In genomic region chr11:95068549-95068948, GRCh38 we compare ENCODE assay signal across 8 cellular contexts. TPM values are rescaled to one million over a fixed set of nuclear protein-coding genes. Genes with fewer than 3 reads are reported as not detected.
DNase-seq lines count a peak whose midpoint lies in the region; ATAC-seq and TF ChIP-seq lines count a peak whose summit lies in the region.

No MANE protein-coding gene starts in this region.

- no peaks in the 10 kb centered on the region for H3K9me3 ChIP-seq in liver (ENCODE audit: control insufficient read depth in 4 of 4, low read length in 3 of 4)

- H3K4me1 ChIP-seq in liver (ENCODE audit: control insufficient read depth in 4 of 4, insufficient read depth in 4 of 4, low read length in 3 of 4): peaks cover 0 to 18% (median 13%) of the 10 kb centered on the region in 4 donors

- no peaks in the 10 kb centered on the region for H3K27me3 ChIP-seq in liver (ENCODE audit: control insufficient read depth in 4 of 4, insufficient read depth in 4 of 4, low read length in 3 of 4)

- 2% methylated on average over 5 of the region's 5 CpGs for WGBS in liver

- peak overlapping the region; percentile 95 to 97 for H3K27ac ChIP-seq in liver (ENCODE audit: low read depth in 1 of 2, low read length in 2 of 2)

- no peak for TF ChIP-seq CTCF in liver (IDR thresholded peaks at IDR 0.05; ENCODE audit: low read depth, low read length, missing input control)

- H3K4me3 ChIP-seq in liver (ENCODE audit: low read depth in 1 of 3, low read length in 3 of 3): peak overlapping the region; percentile 91 to 98 (median 94)

- peaks cover 0 to 2% (median 0%) of the 10 kb centered on the region in 4 donors for H3K36me3 ChIP-seq in liver (ENCODE audit: control insufficient read depth in 4 of 4, insufficient read depth in 3 of 4, low read depth in 1 of 4, low read length in 3 of 4)

- TF ChIP-seq RAD21 in liver (IDR thresholded peaks at IDR 0.05): peak; percentile 34 to 37

- peak overlapping the region; percentile 95 to 96 for H3K9ac ChIP-seq in liver (ENCODE audit: low read depth in 1 of 2, low read length in 2 of 2)

- ATAC-seq in GM19025 (IDR thresholded peaks at IDR 0.05; ENCODE audit: low read depth, unreplicated experiment) (peak; percentile 51), HG03175 (IDR thresholded peaks at IDR 0.05; ENCODE audit: unreplicated experiment) (peak; percentile 69)
- peak; percentile 64 to 70 for ATAC-seq in activated CD4-positive, CD25-positive, alpha-beta regulatory T cell treated with anti-CD3 and anti-CD28 coated beads, Interleukin-2, amount 50 U/mL, for 24 hours

- DNase-seq in Ammon's horn (ENCODE audit: low spot score) (peak; percentile 90), NCI-H446 (lab: John Stamatoyannopoulos, UW) (peak; percentile 92), dedifferentiated amniotic fluid mesenchymal stem cell (ENCODE audit: extremely low spot score) (peak; percentile 93)
- peak; percentile 45 to 54 for DNase-seq in stimulated activated CD4-positive, alpha-beta T cell treated with anti-CD3 and anti-CD28 coated beads, Interleukin-4, amount 100 ng/mL, for 48 hours (ENCODE audit: low read depth in 2 of 2)

TF ChIP-seq in liver, 16 proteins besides CTCF, POLR2A, EP300 and RAD21:
- TF ChIP-seq FOXA1 (IDR thresholded peaks at IDR 0.05) (no peak), ATF3 (IDR thresholded peaks at IDR 0.05) (no peak), FOXA2 (IDR thresholded peaks at IDR 0.05) (peak; percentile 58), JUND (IDR thresholded peaks at IDR 0.05) (peak in 1 of 2 donors; percentile 34), EGR1 (IDR thresholded peaks at IDR 0.05; ENCODE audit: low read depth in 2 of 2) (no peak), REST (IDR thresholded peaks at IDR 0.05) (peak; percentile 89), YY1 (IDR thresholded peaks at IDR 0.05) (peak; percentile 97), RXRA (IDR thresholded peaks at IDR 0.05) (peak; percentile 23 to 44), HNF4A (conservative IDR thresholded peaks at IDR 0.05) (peak; percentile 29 to 38), NR2F2 (IDR thresholded peaks at IDR 0.05) (peak; percentile 31), GABPA (IDR thresholded peaks at IDR 0.05 in 1 of 2, conservative IDR thresholded peaks at IDR 0.05 in 1 of 2) (peak; percentile 11 to 80), SP1 (IDR thresholded peaks at IDR 0.05) (peak; percentile 76), ZBTB33 (IDR thresholded peaks at IDR 0.05) (peak; percentile 66), TAF1 (conservative IDR thresholded peaks at IDR 0.05) (peak; percentile 96), HNF4G (IDR thresholded peaks at IDR 0.05) (no peak), MAX (IDR thresholded peaks at IDR 0.05) (peak; percentile 92)
TF ChIP-seq in liver: peak in this region for 12.

RNA-seq across cellular contexts. Expression of gene SRSF8, which starts 1.8 kb away (rescaled TPM):
- 10 to 100 TPM; 17.6 to 31.8 TPM for total RNA-seq in liver
- 10 to 100 TPM; 15.4 to 18.1 TPM for polyA plus RNA-seq in liver

RNA-seq across cellular contexts. Expression of gene KDM4F, which starts 19.3 kb away (rescaled TPM):
- not detected for total RNA-seq in liver
- polyA plus RNA-seq in liver: not detected

RNA-seq across cellular contexts. Expression of gene ENDOD1, which starts 21.1 kb away (rescaled TPM):
- total RNA-seq in liver: 10 to 100 TPM in 1 of 2 donors, 1 to 10 TPM in 1; 6.6 to 35.6 TPM
- 1 to 10 TPM; 2.2 to 5.1 TPM for polyA plus RNA-seq in liver

RNA-seq across cellular contexts. Expression of gene KDM4E, which starts 43.5 kb away (rescaled TPM):
- not detected for total RNA-seq in liver
- polyA plus RNA-seq in liver: not detected

Comparison
In these comparisons a context has a peak if more than half of its experiments do, and no peak if none do; other contexts are left out.
1. Peak in every context shown above with its lines: DNase-seq, ATAC-seq, H3K4me3 ChIP-seq and H3K27ac ChIP-seq.